Comparison of ENCODE assay signal across 19 cellular contexts in the genomic region with DNA sequence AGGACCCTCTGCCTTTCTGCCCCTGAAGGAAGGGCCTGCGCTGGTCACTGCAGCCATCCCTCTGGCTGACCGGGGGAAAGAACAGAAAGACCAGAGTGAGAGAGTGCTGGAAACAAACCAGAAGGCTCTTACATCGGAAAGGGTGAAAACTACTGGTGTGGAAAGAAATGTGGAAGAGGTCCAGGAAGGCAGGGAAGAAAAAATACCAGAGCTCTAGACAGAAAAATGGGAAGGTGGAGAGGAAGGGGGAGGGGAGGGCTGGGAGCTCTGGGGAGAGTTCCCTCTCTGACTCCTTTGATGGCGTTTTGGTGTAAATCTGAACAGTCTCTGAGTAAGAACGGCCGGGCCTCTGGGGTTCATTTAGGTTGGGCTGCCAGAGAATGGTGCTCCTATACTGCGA. TPM values are rescaled to one million over a fixed set of nuclear protein-coding genes. Genes with fewer than 3 reads are reported as not detected.
DNase-seq lines count a peak whose midpoint lies in the region; FAIRE-seq and TF ChIP-seq lines count a peak whose summit lies in the region.
"Had no signal": no experiment of that assay in that cellular context is flagged by ENCODE, and none has a peak within 500 bp of the region (broad histone marks: within the 10 kb centered on the region; RNA-seq: fewer than 3 reads in every experiment).

No MANE protein-coding gene starts in this region.

- no peak overlapping the region for H3K9ac ChIP-seq in mammary epithelial cell (ENCODE audit: insufficient read depth, low read length)

- no peak overlapping the region for H3K4me2 ChIP-seq in mammary epithelial cell (ENCODE audit: insufficient read depth, low read depth, low read length)
- H3K4me2 ChIP-seq: smooth muscle cell had no signal

- CTCF ChIA-PET in mammary epithelial cell (lab: Charles Lee; ENCODE audit: low non-redundant PET) = no interaction called here

- H2AFZ ChIP-seq in mammary epithelial cell (ENCODE audit: low read depth, low read length) = no peak overlapping the region

- DNase-seq in RCC 7860 (ENCODE audit: low spot score) (peak; percentile 51), fibroblast of gingiva (ENCODE audit: low read depth) (peak; percentile 16), kidney tubule cell (ENCODE audit: low spot score) (peak; percentile 76), thyroid gland (peak; percentile 82 to 86), NCI-H2227 (lab: John Stamatoyannopoulos, UW; ENCODE audit: unreplicated experiment) (no peak), mammary epithelial cell (no peak)
- DNase-seq in T-helper 2 cell treated with Interferon-gamma antibody and Interleukin-4, amounts not matched to agents 5 μg/mL and 100 μg/mL, for 36 hours (ENCODE audit: low spot score) = no peak
- DNase-seq: adrenal gland; dermis blood vessel endothelial cell; IMR-90; mesenchymal stem cell; NCI-H1092; SHP77; stimulated activated naive CD4-positive, alpha-beta T cell had no signal

- 22 to 25% methylated on average over 7 of the region's 7 CpGs for WGBS in thyroid gland, 2 donors
- 46% methylated on average over 6 of the region's 7 CpGs for WGBS in mammary epithelial cell (ENCODE audit: low coverage, missing lambda C conversion rate)

- H3K27ac Mint-ChIP-seq in T-helper 2 cell treated with Interferon-gamma antibody and Interleukin-4, amounts not matched to agents 5 μg/mL and 100 μg/mL, for 36 hours = no peak overlapping the region

- H3K4me1 ChIP-seq in thyroid gland (peaks cover 60 to 78% of the 10 kb centered on the region in 2 donors), mammary epithelial cell (ENCODE audit: insufficient read depth, low read length) (no peaks in the 10 kb centered on the region)
- H3K4me1 ChIP-seq: adrenal gland, vagina had no signal

- H3K36me3 ChIP-seq in thyroid gland = no peaks in the 10 kb centered on the region
- H3K36me3 ChIP-seq in mammary epithelial cell (ENCODE audit: insufficient read depth, low read length) = no peaks in the 10 kb centered on the region
- H3K36me3 ChIP-seq: adrenal gland, vagina had no signal

- no peaks in the 10 kb centered on the region for H4K20me1 ChIP-seq in mammary epithelial cell (ENCODE audit: insufficient read depth, low read length)

- H3K4me3 ChIP-seq in thyroid gland (replicated peaks in 1 of 3) (no peak overlapping the region), mammary epithelial cell (replicated peaks in 1 of 3; ENCODE audit: insufficient read depth in 1 of 3, low read depth in 2 of 3, low read length in 3 of 3) (no peak overlapping the region)
- H3K4me3 ChIP-seq: adrenal gland, smooth muscle cell, vagina had no signal

- H3K79me2 ChIP-seq in mammary epithelial cell (ENCODE audit: insufficient read depth, low read length) = no peaks in the 10 kb centered on the region

- H3K36me3 Mint-ChIP-seq in T-helper 2 cell treated with Interferon-gamma antibody and Interleukin-4, amounts not matched to agents 5 μg/mL and 100 μg/mL, for 36 hours (ENCODE audit: low read depth) = no peaks in the 10 kb centered on the region
- H3K36me3 Mint-ChIP-seq: CD14-positive monocyte had no signal

- TF ChIP-seq CTCF in thyroid gland (IDR thresholded peaks at IDR 0.05) (no peak), mammary epithelial cell (conservative IDR thresholded peaks at IDR 0.05 in 1 of 2, IDR thresholded peaks at IDR 0.05 in 1 of 2; ENCODE audit: extremely low read depth in 1 of 2, insufficient read depth in 1 of 2, low read depth in 1 of 2, low read length in 2 of 2) (no peak)

- intact Hi-C loops in thyroid gland (cut with DNase I) (loop anchor here (5.0 kb wide), 1 partner anchor 80 kb away; no protein-coding TSS in a partner anchor), mammary epithelial cell (cut with micrococcal nuclease) (no loop called here)

- TF ChIP-seq POLR2A in thyroid gland (IDR thresholded peaks at IDR 0.05) = peak in 1 of 2 donors; percentile 68

- FAIRE-seq in RCC 7860 (lab: Jason Lieb, UNC) = peak; percentile 40
- FAIRE-seq: H54 had no signal

- no peaks in the 10 kb centered on the region for H3K27me3 Mint-ChIP-seq in T-helper 2 cell treated with Interferon-gamma antibody and Interleukin-4, amounts not matched to agents 5 μg/mL and 100 μg/mL, for 36 hours (ENCODE audit: low read depth)

- H3K27ac ChIP-seq in thyroid gland (peak overlapping the region; percentile 77 to 91 (median 89)), mammary epithelial cell (ENCODE audit: insufficient read depth, low read depth, low read length) (no peak overlapping the region)
- H3K27ac ChIP-seq: adrenal gland, vagina had no signal

- H3K9me3 ChIP-seq in thyroid gland = no peaks in the 10 kb centered on the region
- H3K9me3 ChIP-seq in mammary epithelial cell (replicated peaks; ENCODE audit: insufficient read depth, low read length) = peaks cover 14% of the 10 kb centered on the region
- H3K9me3 ChIP-seq: adrenal gland, vagina had no signal

- no TSS peak for BruUV-seq in mammary epithelial cell (replicated peaks; lab: Mats Ljungman, UMichigan)

- in situ Hi-C loops in mammary epithelial cell (cut with MboI; ENCODE audit: low sequenced_read_pairs in 2 of 2) = no loop called here

- dilution Hi-C loops in mammary epithelial cell (cut with HindIII; ENCODE audit: low sequenced_read_pairs) = no loop called here

- no peaks in the 10 kb centered on the region for H3K9me3 Mint-ChIP-seq in T-helper 2 cell treated with Interferon-gamma antibody and Interleukin-4, amounts not matched to agents 5 μg/mL and 100 μg/mL, for 36 hours

- H3K27me3 ChIP-seq in thyroid gland (no peaks in the 10 kb centered on the region), mammary epithelial cell (ENCODE audit: insufficient read depth, low read length) (no peaks in the 10 kb centered on the region)
- H3K27me3 ChIP-seq: adrenal gland, vagina had no signal

- H3K4me1 Mint-ChIP-seq in T-helper 2 cell treated with Interferon-gamma antibody and Interleukin-4, amounts not matched to agents 5 μg/mL and 100 μg/mL, for 36 hours (ENCODE audit: low read depth) = no peaks in the 10 kb centered on the region

- no peak overlapping the region for H3K4me3 Mint-ChIP-seq in T-helper 2 cell treated with Interferon-gamma antibody and Interleukin-4, amounts not matched to agents 5 μg/mL and 100 μg/mL, for 36 hours

RNA-seq across cellular contexts. Expression of a gene that starts 47.7 kb away (rescaled TPM):
- total RNA-seq in thyroid gland (100 to 1,000 TPM in 2 of 4 donors, 10 to 100 TPM in 2; 76.6 to 108 (median 95.7) TPM), mammary epithelial cell (under 1 TPM; 0.33 to 0.54 TPM)
- polyA plus RNA-seq in mammary epithelial cell = 0.02 TPM
- polyA minus RNA-seq in mammary epithelial cell = not detected
- total RNA-seq: fibroblast of lung, IMR-90 had no signal
- polyA plus RNA-seq: fibroblast of lung, IMR-90 had no signal

Comparison
In these comparisons a context has a peak if more than half of its experiments do, and no peak if none do; other contexts are left out.
1. DNase-seq: peak in RCC 7860 (single experiment), fibroblast of gingiva (single experiment), kidney tubule cell (single experiment) and thyroid gland (2 of 2); none in T-helper 2 cell treated with Interferon-gamma antibody and Interleukin-4, amounts not matched to agents 5 μg/mL and 100 μg/mL, for 36 hours (single experiment), NCI-H2227 (single experiment) and mammary epithelial cell (single experiment).
2. RNA of a gene that starts 47.7 kb away (total RNA-seq): 76.6 to 108 TPM in thyroid gland; 0.33 to 0.54 TPM in mammary epithelial cell; every median in the first group is over 10 times any median in the second.